8 cellular contexts compared by ENCODE assay signal in genomic region chr7:102279537-102280400, GRCh38. TPM values are rescaled to one million over a fixed set of nuclear protein-coding genes. Genes with fewer than 3 reads are reported as not detected.
A peak's percentile ranks its signal among the peaks of the same experiment; 100 is the strongest.
DNase-seq lines count a peak whose midpoint lies in the region; ATAC-seq and TF ChIP-seq lines count a peak whose summit lies in the region.

No MANE protein-coding gene starts in this region.

- H4K20me1 ChIP-seq in KMS-11 (ENCODE audit: insufficient read depth), result no peaks in the 10 kb centered on the region
- no peaks in the 10 kb centered on the region for H4K20me1 ChIP-seq in SK-N-SH (ENCODE audit: insufficient read depth)

- no peak for TF ChIP-seq POLR2A in adrenal gland (IDR thresholded peaks at IDR 0.05)

- H3K9ac ChIP-seq in KMS-11, result peak overlapping the region; percentile 51; the same call in 1 of the 2 replicates
- H3K9ac ChIP-seq in SK-N-SH, result no peak overlapping the region

- DNase-seq in CMK (ENCODE audit: low read depth) (peak; percentile 36), SK-N-SH (peak; percentile 98), adrenal gland (peak in 4 of 7 donors; percentile 41 to 56 (median 46)), right cardiac atrium (peak; percentile 47 to 77 (median 76))
- peak; percentile 48 for DNase-seq in stimulated activated CD4-positive, alpha-beta T cell treated with anti-CD3 and anti-CD28 coated beads, Interleukin-12 subunit alpha, Interleukin-12 subunit beta, amount 100 ng/mL, for 4 hours

- peak overlapping the region; percentile 73 for H2AFZ ChIP-seq in KMS-11 (ENCODE audit: low read depth)
- no peak overlapping the region for H2AFZ ChIP-seq in SK-N-SH (ENCODE audit: low read depth)

- H3K4me1 ChIP-seq in KMS-11 (ENCODE audit: low read depth, poor library complexity, severe bottlenecking) (peaks cover 37% of the 10 kb centered on the region), SK-N-SH (ENCODE audit: control insufficient read depth in 1 of 2, insufficient read depth in 2 of 2, low read depth in 1 of 2, low read length in 1 of 2) (peaks cover 0 to 6% of the 10 kb centered on the region in 2 experiments; a peak in 1 of 4 replicates), adrenal gland (replicated peaks in 1 of 2) (peaks cover 0 to 5% of the 10 kb centered on the region in 2 donors), right cardiac atrium (ENCODE audit: control insufficient read depth, insufficient read depth, low read length) (no peaks in the 10 kb centered on the region)

- no peaks in the 10 kb centered on the region for H3K9me2 ChIP-seq in SK-N-SH

- H3K4me3 ChIP-seq in KMS-11 (IDR thresholded peaks at IDR 0.05; ENCODE audit: insufficient read depth, low read depth, low read length) (no peak overlapping the region), SK-N-SH (ENCODE audit: low read depth in 2 of 2, low read length in 1 of 2) (no peak overlapping the region; a peak in 1 of 4 replicates), adrenal gland (no peak overlapping the region), right cardiac atrium (ENCODE audit: low read length) (no peak overlapping the region)

- peak overlapping the region; percentile 100 for H3K4me2 ChIP-seq in KMS-11
- no peak overlapping the region for H3K4me2 ChIP-seq in SK-N-SH

- H3K9me3 ChIP-seq in SK-N-SH, result no peaks in the 10 kb centered on the region
- no peaks in the 10 kb centered on the region for H3K9me3 ChIP-seq in adrenal gland (replicated peaks in 1 of 3)
- no peaks in the 10 kb centered on the region for H3K9me3 ChIP-seq in right cardiac atrium (ENCODE audit: control insufficient read depth, low read length)

- POLR2A ChIA-PET in SK-N-SH (lab: Yijun Ruan, JAX), result interaction anchor here (1.0 kb wide), 1 partner anchor 109 kb away, joined by 3 read pairs; no protein-coding TSS in a partner anchor

- H3K79me2 ChIP-seq in KMS-11 (ENCODE audit: insufficient read depth, low read depth), result no peaks in the 10 kb centered on the region
- no peaks in the 10 kb centered on the region for H3K79me2 ChIP-seq in SK-N-SH (ENCODE audit: insufficient read depth)

- peak overlapping the region; percentile 80 for H3K27ac ChIP-seq in KMS-11
- no peak overlapping the region; a peak in 1 of 4 replicates for H3K27ac ChIP-seq in SK-N-SH (ENCODE audit: low read depth in 2 of 2, low read length in 1 of 2)
- H3K27ac ChIP-seq in adrenal gland, result no peak overlapping the region
- no peak overlapping the region for H3K27ac ChIP-seq in right cardiac atrium (ENCODE audit: low read length)

- CTCF ChIA-PET in SK-N-SH (lab: Yijun Ruan, JAX), result interaction anchor here (0.5 to 15.8 kb wide), 37 partner anchors 8 to 737 kb away, joined by 3 to 421 read pairs (median 4); partner anchors contain the start of genes ALKBH4, LRWD1 and PRKRIP1

- H3K36me3 ChIP-seq in KMS-11 (ENCODE audit: insufficient read depth) (no peaks in the 10 kb centered on the region), SK-N-SH (replicated peaks in 1 of 2; ENCODE audit: control insufficient read depth in 1 of 2, insufficient read depth in 2 of 2, low read length in 1 of 2) (no peaks in the 10 kb centered on the region), adrenal gland (replicated peaks in 1 of 2) (no peaks in the 10 kb centered on the region)

- TF ChIP-seq RAD21 in SK-N-SH (IDR thresholded peaks at IDR 0.05; ENCODE audit: low read length), result peak; percentile 94

- H3F3A ChIP-seq in SK-N-SH (replicated peaks; ENCODE audit: insufficient read depth), result no peaks in the 10 kb centered on the region

- ATAC-seq in GM19452 (IDR thresholded peaks at IDR 0.05; ENCODE audit: unreplicated experiment) (peak; percentile 73), right cardiac atrium (peak; percentile 76 to 84), GM21528 (IDR thresholded peaks at IDR 0.05; ENCODE audit: low FRiP score, unreplicated experiment) (no peak)

- TF ChIP-seq EP300 in SK-N-SH (IDR thresholded peaks at IDR 0.05; ENCODE audit: borderline replicate concordance in 1 of 2, low read depth in 1 of 2, low read length in 1 of 2), result no peak

- 51% methylated on average over 21 of the region's 23 CpGs for WGBS in SK-N-SH (ENCODE audit: low lambda C conversion rate)
- whole genome bisulfite sequencing in adrenal gland, 4 donors, result 0 to 54% (median 41%) methylated on average over 4 to 23 of the region's 23 CpGs
- WGBS in right cardiac atrium, result 58% methylated on average over 23 of the region's 23 CpGs

- no peaks in the 10 kb centered on the region for H3K27me3 ChIP-seq in KMS-11 (ENCODE audit: insufficient read depth, low read depth)
- no peaks in the 10 kb centered on the region for H3K27me3 ChIP-seq in SK-N-SH (ENCODE audit: insufficient read depth)
- H3K27me3 ChIP-seq in adrenal gland, result no peaks in the 10 kb centered on the region
- no peaks in the 10 kb centered on the region for H3K27me3 ChIP-seq in right cardiac atrium (ENCODE audit: control insufficient read depth, insufficient read depth)

- intact Hi-C loops in adrenal gland (cut with DNase I), result loop anchor here (2.0 to 10.0 kb wide), 3 partner anchors 111 to 595 kb away; no protein-coding TSS in a partner anchor
- intact Hi-C loops in right cardiac atrium (cut with DNase I), result loop anchor here in 3 of 4 donors (2.0 to 10.0 kb wide), 2 partner anchors 111 to 115 kb away; partner anchors contain the start of gene PRKRIP1 (in 1 of the 3)

- TF ChIP-seq CTCF in KMS-11 (conservative IDR thresholded peaks at IDR 0.05; ENCODE audit: low read depth, low read length) (peak; percentile 92), SK-N-SH (IDR thresholded peaks at IDR 0.05) (peak; percentile 99), adrenal gland (IDR thresholded peaks at IDR 0.05) (peak; percentile 57 to 89 (median 77))

TF ChIP-seq in SK-N-SH, 30 proteins besides CTCF, POLR2A, EP300 and RAD21:
- TF ChIP-seq IRF3 (IDR thresholded peaks at IDR 0.05; ENCODE audit: low read depth, low read length), result no peak
- TF ChIP-seq SIN3A (IDR thresholded peaks at IDR 0.05; ENCODE audit: borderline replicate concordance, low read depth, low read length), result 0 out of 2 replicates have a peak, but pooled peaks have one; percentile 32
- TF ChIP-seq EZH2phosphoT487 (IDR thresholded peaks at IDR 0.05; ENCODE audit: borderline replicate concordance, low read depth), result no peak
- TF ChIP-seq JUND (IDR thresholded peaks at IDR 0.05), result no peak
- no peak for TF ChIP-seq TAF1 (IDR thresholded peaks at IDR 0.05; ENCODE audit: borderline replicate concordance, low read depth, low read length)
- TF ChIP-seq CHD2 (IDR thresholded peaks at IDR 0.05; ENCODE audit: low read length, partially characterized antibody), result peak; percentile 20
- no peak for TF ChIP-seq GATA2 (CRISPR knock-in tag; IDR thresholded peaks at IDR 0.05)
- TF ChIP-seq SMC3 (IDR thresholded peaks at IDR 0.05; ENCODE audit: low read depth, low read length), result peak; percentile 92
- no peak for TF ChIP-seq FOSL2 (IDR thresholded peaks at IDR 0.05; ENCODE audit: borderline replicate concordance, low read depth)
- TF ChIP-seq MAX (IDR thresholded peaks at IDR 0.05; ENCODE audit: low read depth), result no peak

RNA-seq across cellular contexts. Expression of gene SH2B2, which starts 6.9 kb away (rescaled TPM):
- polyA plus RNA-seq in SK-N-SH (2012; rRNA removed), result 3.8 and 4.7 TPM in 2 replicates
- 1.5 and 3.3 TPM in 2 replicates for polyA plus RNA-seq in SK-N-SH (2012; cell fraction: cytosol; rRNA removed)
- 8.5 and 19.3 TPM in 2 replicates for polyA plus RNA-seq in SK-N-SH (2012; cell fraction: nucleus; rRNA removed)
- total RNA-seq in adrenal gland, result 10 to 100 TPM in 1 of 8 donors, 1 to 10 TPM in 7; 3.8 to 22.8 (median 5.5) TPM
- 1 to 10 TPM in 2 of 3 donors, under 1 TPM in 1; 0.90 to 8.4 (median 4.7) TPM for polyA plus RNA-seq in adrenal gland
- 1 to 10 TPM in 2 of 4 donors, under 1 TPM in 2; 0.49 to 2.8 (median 1.2) TPM for total RNA-seq in right cardiac atrium
- 0.84 TPM for polyA plus RNA-seq in right cardiac atrium

Comparison
In these comparisons a context has a peak if more than half of its experiments do, and no peak if none do; other contexts are left out.
1. DNase-seq: peak in every context shown above with its lines; median percentile 98 in SK-N-SH; 76 in right cardiac atrium; 48 in stimulated activated CD4-positive, alpha-beta T cell treated with anti-CD3 and anti-CD28 coated beads, Interleukin-12 subunit alpha, Interleukin-12 subunit beta, amount 100 ng/mL, for 4 hours; 46 in adrenal gland; 36 in CMK.